12 cellular contexts compared by ENCODE assay signal in genomic region chr9:37284631-37285030, GRCh38.
A peak's percentile ranks its signal among the peaks of the same experiment; 100 is the strongest.
DNase-seq lines count a peak whose midpoint lies in the region; ATAC-seq, FAIRE-seq and TF ChIP-seq lines count a peak whose summit lies in the region.
"Had no signal": no experiment of that assay in that cellular context is flagged by ENCODE, and none has a peak within 500 bp of the region (broad histone marks: within the 10 kb centered on the region; RNA-seq: fewer than 3 reads in every experiment).

No MANE protein-coding gene starts in this region.

- H3K4me1 ChIP-seq in A549: peaks cover 50% of the 10 kb centered on the region
- peaks cover 18% of the 10 kb centered on the region for H3K4me1 ChIP-seq in Panc1 (ENCODE audit: control insufficient read depth, insufficient read depth, low read length)

- peak overlapping the region; percentile 75 for H3K4me2 ChIP-seq in A549

- peak in 1 of 2 experiments; percentile 62; a peak in 3 of 6 replicates for ATAC-seq in A549
- no peak for ATAC-seq in Panc1
- ATAC-seq in HG03521 (IDR thresholded peaks at IDR 0.05; ENCODE audit: unreplicated experiment): no peak
- ATAC-seq in GM19463 (IDR thresholded peaks at IDR 0.05; ENCODE audit: unreplicated experiment): no peak

- no peak for TF ChIP-seq POLR2A in A549 (IDR thresholded peaks at IDR 0.05; ENCODE audit: low read length)

- POLR2A ChIA-PET in A549 (lab: Yijun Ruan, JAX) (no interaction called here), Panc1 (lab: Charles Lee) (interaction anchor here (0.7 kb wide), 1 partner anchor 556 kb away, joined by 3 read pairs; no protein-coding TSS in a partner anchor)

- TF ChIP-seq CTCF in A549 (IDR thresholded peaks at IDR 0.05) (no peak), Panc1 (IDR thresholded peaks at IDR 0.05) (no peak), fibroblast of mammary gland (conservative IDR thresholded peaks at IDR 0.05; ENCODE audit: control insufficient read depth, insufficient read depth, low read depth, low read length) (no peak)

- no peak for TF ChIP-seq RAD21 in A549 (conservative IDR thresholded peaks at IDR 0.05 in 1 of 2, IDR thresholded peaks at IDR 0.05 in 1 of 2)

- no peak for TF ChIP-seq EP300 in A549 (IDR thresholded peaks at IDR 0.05)

- intact Hi-C loops in Panc1 (cut with micrococcal nuclease; ENCODE audit: unreplicated experiment): no loop called here

- no peaks in the 10 kb centered on the region for H3K36me3 ChIP-seq in Panc1 (ENCODE audit: control insufficient read depth, insufficient read depth, low read length)
- H3K36me3 ChIP-seq: cardiac muscle cell, WERI-Rb-1 had no signal

- H3K4me3 ChIP-seq in A549: peak overlapping the region; percentile 15; the same call in 2 of the 3 replicates
- peak overlapping the region; percentile 41; the same call in 1 of the 2 replicates for H3K4me3 ChIP-seq in GM08714 (ENCODE audit: low read length)
- no peak overlapping the region for H3K4me3 ChIP-seq in Panc1 (ENCODE audit: low read depth in 2 of 2, low read length in 2 of 2)
- no peak overlapping the region for H3K4me3 ChIP-seq in fibroblast of mammary gland (ENCODE audit: control insufficient read depth, low read depth, low read length)
- H3K4me3 ChIP-seq: cardiac muscle cell had no signal

- no peaks in the 10 kb centered on the region for H3K27me3 ChIP-seq in Panc1 (ENCODE audit: control insufficient read depth, insufficient read depth, low read length)
- H3K27me3 ChIP-seq: cardiac muscle cell had no signal

- in situ Hi-C loops in Panc1 (cut with HindIII; ENCODE audit: low pct_unique_long_range_greater_than_20kb, low sequenced_read_pairs): no loop called here

- H3K9me3 ChIP-seq in A549: no peaks in the 10 kb centered on the region
- no peaks in the 10 kb centered on the region for H3K9me3 ChIP-seq in Panc1 (ENCODE audit: control insufficient read depth, insufficient read depth, low read depth, low read length)

- peak overlapping the region; percentile 74 to 78 for H3K27ac ChIP-seq in A549
- H3K27ac ChIP-seq in Panc1 (ENCODE audit: low read length): peak overlapping the region; percentile 5; the same call in 1 of the 2 replicates
- H3K27ac ChIP-seq: WERI-Rb-1 had no signal

- DNase-seq in A549 (ENCODE audit: low read depth in 1 of 2, low spot score in 1 of 2) (no peak), Panc1 (ENCODE audit: low read depth, low spot score) (no peak), fibroblast of mammary gland (ENCODE audit: low read depth) (peak; percentile 36), hippocampal formation (lab: John Stamatoyannopoulos, UW) (no peak), RPMI8226 (no peak)
- DNase-seq: SW 1271, WERI-Rb-1 had no signal

- WGBS in A549 (ENCODE audit: missing lambda C conversion rate): 5% methylated on average over 1 of the region's 1 CpG

- BruUV-seq in Panc1 (replicated peaks; lab: Mats Ljungman, UMichigan): no TSS peak

- FAIRE-seq in A549 (lab: Jason Lieb, UNC): no peak
- FAIRE-seq: endometrium had no signal

- CTCF ChIA-PET in A549 (lab: Yijun Ruan, JAX): no interaction called here
- CTCF ChIA-PET in Panc1 (lab: Charles Lee): interaction anchor here (0.5 kb wide), 1 partner anchor 84 kb away, joined by 5 read pairs; no protein-coding TSS in a partner anchor

TF ChIP-seq in A549, 52 proteins besides CTCF, POLR2A, EP300 and RAD21:
- TF ChIP-seq ZSCAN20 (CRISPR knock-in tag; IDR thresholded peaks at IDR 0.05): no peak
- no peak for TF ChIP-seq FOXS1 (CRISPR knock-in tag; IDR thresholded peaks at IDR 0.05)
- TF ChIP-seq JUNB (IDR thresholded peaks at IDR 0.05): no peak
- TF ChIP-seq TFCP2L1 (CRISPR knock-in tag; IDR thresholded peaks at IDR 0.05): no peak
- no peak for TF ChIP-seq RARB (CRISPR knock-in tag; IDR thresholded peaks at IDR 0.05)
- no peak for TF ChIP-seq CBX2 (IDR thresholded peaks at IDR 0.05; ENCODE audit: borderline replicate concordance, low read depth)
- TF ChIP-seq ESRRA (IDR thresholded peaks at IDR 0.05; ENCODE audit: borderline replicate concordance, low read length): no peak
- no peak for TF ChIP-seq RCOR1 (IDR thresholded peaks at IDR 0.05; ENCODE audit: low read depth, low read length)
- no peak for TF ChIP-seq ZC3H11A (IDR thresholded peaks at IDR 0.05)
- no peak for TF ChIP-seq POLR2AphosphoS2 (conservative IDR thresholded peaks at IDR 0.05; ENCODE audit: low read length)
- TF ChIP-seq HOXB13 (CRISPR knock-in tag; IDR thresholded peaks at IDR 0.05; ENCODE audit: low read depth): no peak
- no peak for TF ChIP-seq RNF2 (IDR thresholded peaks at IDR 0.05; ENCODE audit: borderline replicate concordance, low read depth)
- TF ChIP-seq E2F6 (IDR thresholded peaks at IDR 0.05; ENCODE audit: borderline replicate concordance, low read depth): no peak
- no peak for TF ChIP-seq REST (IDR thresholded peaks at IDR 0.05)
- TF ChIP-seq USF2 (IDR thresholded peaks at IDR 0.05): no peak

Comparison
In these comparisons a context has a peak if more than half of its experiments do, and no peak if none do; other contexts are left out.
1. H3K4me3 ChIP-seq: peak in A549 (single experiment) and GM08714 (single experiment); none in Panc1 (0 of 2) and fibroblast of mammary gland (single experiment).